Comparison of ENCODE assay signal across 27 cellular contexts in genomic region chr17:81697261-81698044, GRCh38. TPM values are rescaled to one million over a fixed set of nuclear protein-coding genes. Genes with fewer than 3 reads are reported as not detected.
DNase-seq lines count a peak whose midpoint lies in the region; ATAC-seq, FAIRE-seq and TF ChIP-seq lines count a peak whose summit lies in the region.
"Had no signal": no experiment of that assay in that cellular context is flagged by ENCODE, and none has a peak within 500 bp of the region (broad histone marks: within the 10 kb centered on the region; RNA-seq: fewer than 3 reads in every experiment).

No MANE protein-coding gene starts in this region.

- H3K4me3 Mint-ChIP-seq in Calu3 (ENCODE audit: low read depth, unreplicated experiment), result no peak overlapping the region
- H3K4me3 Mint-ChIP-seq in endothelial cell (ENCODE audit: unreplicated experiment), result peak overlapping the region; percentile 80
- H3K4me3 Mint-ChIP-seq in nephron progenitor cell, result no peak overlapping the region
- H3K4me3 Mint-ChIP-seq: activated CD8-positive, alpha-beta T cell treated with anti-CD3 and anti-CD28 coated beads for 36 hours; activated naive CD4-positive, alpha-beta T cell treated with anti-CD3 and anti-CD28 coated beads, Interleukin-2, amount 50 U/mL, for 24 hours had no signal

- intact Hi-C loops in Calu3 (cut with micrococcal nuclease; ENCODE audit: unreplicated experiment), result no loop called here

- CTCF ChIA-PET in Calu3 (lab: Charles Lee), result no interaction called here

- DNase-seq in Calu3 (no peak), HTR-8/SVneo (ENCODE audit: insufficient read length, low spot score) (no peak), endothelial cell (ENCODE audit: low spot score) (no peak), nephron progenitor cell (no peak), NCI-H345 (lab: John Stamatoyannopoulos, UW) (no peak)
- DNase-seq: activated CD4-positive, alpha-beta T cell treated with anti-CD3 and anti-CD28 coated beads for 1 hour; activated CD8-positive, alpha-beta memory T cell treated with anti-CD3 and anti-CD28 coated beads, Interleukin-2, amount 50 U/mL, for 48 hours; activated CD8-positive, alpha-beta T cell treated with anti-CD3 and anti-CD28 coated beads for 36 hours; colonic mucosa; DMS79; effector CD4-positive, alpha-beta T cell; GOT3; mesendoderm; NCI-H1436; NCI-H2081; NCI-H526; NK-92 treated with Interleukin-12 subunit alpha and Interleukin-12 subunit beta, amount 100 ng/mL, for 24 hours; PC-3; stimulated activated CD4-positive, alpha-beta T cell treated with anti-CD3 and anti-CD28 coated beads, Interleukin-4, amount 100 ng/mL, for 1 hour; tibial artery had no signal

- no TSS peak for BruUV-seq in Calu3 (replicated peaks; lab: Mats Ljungman, UMichigan)

- H3K27me3 Mint-ChIP-seq in Calu3 (ENCODE audit: unreplicated experiment) (no peaks in the 10 kb centered on the region), endothelial cell (ENCODE audit: unreplicated experiment) (peaks cover 2% of the 10 kb centered on the region), nephron progenitor cell (ENCODE audit: low read depth, poor library complexity) (no peaks in the 10 kb centered on the region)
- H3K27me3 Mint-ChIP-seq: activated CD8-positive, alpha-beta T cell treated with anti-CD3 and anti-CD28 coated beads for 36 hours; activated naive CD4-positive, alpha-beta T cell treated with anti-CD3 and anti-CD28 coated beads, Interleukin-2, amount 50 U/mL, for 24 hours had no signal

- ATAC-seq in GM19324 (IDR thresholded peaks at IDR 0.05; ENCODE audit: low FRiP score, unreplicated experiment), result no peak
- ATAC-seq in GM18502 (IDR thresholded peaks at IDR 0.05; ENCODE audit: poor library complexity, unreplicated experiment), result no peak
- ATAC-seq: activated CD8-positive, alpha-beta T cell treated with anti-CD3 and anti-CD28 coated beads for 36 hours; left lung; PC-3; sciatic nerve had no signal

- H3K4me1 Mint-ChIP-seq in Calu3 (ENCODE audit: low read depth, unreplicated experiment) (peaks cover 20% of the 10 kb centered on the region), endothelial cell (ENCODE audit: unreplicated experiment) (peaks cover 5% of the 10 kb centered on the region), nephron progenitor cell (peaks cover 18% of the 10 kb centered on the region)

- H3K9me3 Mint-ChIP-seq in Calu3 (ENCODE audit: low read depth, unreplicated experiment) (no peaks in the 10 kb centered on the region), endothelial cell (ENCODE audit: unreplicated experiment) (no peaks in the 10 kb centered on the region), nephron progenitor cell (peaks cover 3% of the 10 kb centered on the region)
- H3K9me3 Mint-ChIP-seq: activated CD8-positive, alpha-beta T cell treated with anti-CD3 and anti-CD28 coated beads for 36 hours; activated naive CD4-positive, alpha-beta T cell treated with anti-CD3 and anti-CD28 coated beads, Interleukin-2, amount 50 U/mL, for 24 hours; activated T-helper 2 cell treated with anti-CD3 and anti-CD28 coated beads, Interferon-gamma antibody, Interleukin-2, Interleukin-4, amounts not matched to agents 10 μg/mL and 5 μg/mL and 100 μg/mL, durations not matched to agents 14 hours and 24 hours and 36 hours had no signal

- H3K27ac Mint-ChIP-seq in Calu3 (ENCODE audit: unreplicated experiment), result peak overlapping the region; percentile 27
- H3K27ac Mint-ChIP-seq in endothelial cell (ENCODE audit: unreplicated experiment), result peak overlapping the region; percentile 77
- peak overlapping the region; percentile 97 for H3K27ac Mint-ChIP-seq in nephron progenitor cell
- H3K27ac Mint-ChIP-seq: activated CD8-positive, alpha-beta T cell treated with anti-CD3 and anti-CD28 coated beads for 36 hours; activated naive CD4-positive, alpha-beta T cell treated with anti-CD3 and anti-CD28 coated beads, Interleukin-2, amount 50 U/mL, for 24 hours; activated T-helper 2 cell treated with anti-CD3 and anti-CD28 coated beads, Interferon-gamma antibody, Interleukin-2, Interleukin-4, amounts not matched to agents 10 μg/mL and 5 μg/mL and 100 μg/mL, durations not matched to agents 14 hours and 24 hours and 36 hours had no signal

- peak; percentile 33 for FAIRE-seq in HTR-8/SVneo (lab: Jason Lieb, UNC)
- FAIRE-seq: G401.6 had no signal

- H3K36me3 Mint-ChIP-seq in Calu3 (ENCODE audit: insufficient read depth, unreplicated experiment) (peaks cover 89% of the 10 kb centered on the region), endothelial cell (ENCODE audit: low read depth, unreplicated experiment) (peaks cover 17% of the 10 kb centered on the region), nephron progenitor cell (ENCODE audit: low read depth) (peaks cover 34% of the 10 kb centered on the region)

- TF ChIP-seq CTCF in Calu3 (IDR thresholded peaks at IDR 0.05; ENCODE audit: unreplicated experiment) (no peak), endothelial cell (IDR thresholded peaks at IDR 0.05; ENCODE audit: unreplicated experiment) (no peak), nephron progenitor cell (IDR thresholded peaks at IDR 0.05) (no peak)

RNA-seq across cellular contexts. Expression of gene MRPL12, which starts 5.7 kb away (rescaled TPM):
- 94.7 and 101 TPM in 2 replicates for total RNA-seq in Calu3 (2022)
- total RNA-seq in endothelial cell (ENCODE audit: unreplicated experiment), result 58.5 TPM

RNA-seq across cellular contexts. Expression of gene HGS, which starts 13.6 kb away (rescaled TPM):
- total RNA-seq in Calu3 (2022) (160 and 167 TPM in 2 replicates), endothelial cell (ENCODE audit: unreplicated experiment) (142 TPM)

RNA-seq across cellular contexts. Expression of gene ARL16, which starts 13.9 kb away (rescaled TPM):
- total RNA-seq in Calu3 (2022), result 35.4 and 40.1 TPM in 2 replicates
- 54.0 TPM for total RNA-seq in endothelial cell (ENCODE audit: unreplicated experiment)

RNA-seq across cellular contexts. Expression of gene SLC25A10, which starts 14.6 kb away (rescaled TPM):
- total RNA-seq in Calu3 (2022) (66.5 and 72.3 TPM in 2 replicates), endothelial cell (ENCODE audit: unreplicated experiment) (6.7 TPM)

RNA-seq across cellular contexts. Expression of gene CCDC137, which starts 30.9 kb away (rescaled TPM):
- 37.5 and 37.8 TPM in 2 replicates for total RNA-seq in Calu3 (2022)
- total RNA-seq in endothelial cell (ENCODE audit: unreplicated experiment), result 31.8 TPM

Comparison
In these comparisons a context has a peak if more than half of its experiments do, and no peak if none do; other contexts are left out.
1. H3K27ac Mint-ChIP-seq: peak in every context shown above with its lines; median percentile 97 in nephron progenitor cell; 77 in endothelial cell; 27 in Calu3.